ENCODE assay signal across 11 cellular contexts in the genomic region with DNA sequence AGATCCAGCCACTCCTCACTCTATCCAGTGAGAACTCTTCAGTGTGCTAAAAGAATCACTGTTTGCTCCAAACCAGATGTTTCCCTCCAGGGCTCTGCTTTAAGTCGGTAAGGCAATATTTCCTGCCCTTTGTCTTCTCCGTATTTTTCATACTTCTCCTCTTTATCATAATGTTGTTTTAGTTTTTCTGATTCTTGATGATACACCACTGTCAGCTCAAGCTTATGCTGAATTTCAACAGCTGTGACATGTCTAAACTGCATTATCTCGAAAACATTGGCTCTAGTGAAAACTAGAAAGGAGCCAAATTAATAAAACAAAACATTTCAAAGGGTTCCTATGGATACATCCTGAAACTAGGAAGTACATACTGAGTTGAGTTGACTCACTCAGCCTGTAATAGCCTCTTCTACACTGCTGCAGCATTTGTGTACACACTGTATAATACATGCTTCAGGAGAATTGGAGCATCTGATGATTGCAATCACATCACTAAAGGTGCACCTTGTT. TPM values are rescaled to one million over a fixed set of nuclear protein-coding genes. Genes with fewer than 3 reads are reported as not detected.
DNase-seq lines count a peak whose midpoint lies in the region; ATAC-seq, FAIRE-seq and TF ChIP-seq lines count a peak whose summit lies in the region.
"Had no signal": no experiment of that assay in that cellular context is flagged by ENCODE, and none has a peak within 500 bp of the region (broad histone marks: within the 10 kb centered on the region; RNA-seq: fewer than 3 reads in every experiment).

No MANE protein-coding gene starts in this region.

- H3K4me1 ChIP-seq in astrocyte (ENCODE audit: insufficient read depth, low read length): peaks cover 14% of the 10 kb centered on the region
- H3K4me1 ChIP-seq in lung (ENCODE audit: control insufficient read depth in 2 of 2, insufficient read depth in 2 of 2, low read length in 2 of 2): no peaks in the 10 kb centered on the region

- H3K36me3 Mint-ChIP-seq in astrocyte (ENCODE audit: low read depth, unreplicated experiment): no peaks in the 10 kb centered on the region
- H3K36me3 Mint-ChIP-seq in stimulated activated effector memory CD8-positive, alpha-beta T cell treated with anti-CD3 and anti-CD28 coated beads, Interleukin-12 subunit alpha, Interleukin-12 subunit beta, amount 100 ng/mL, for 72 hours: no peaks in the 10 kb centered on the region

- H3K4me3 ChIP-seq in astrocyte (ENCODE audit: insufficient read depth, low read depth, low read length) (peak overlapping the region; percentile 21), lung (no peak overlapping the region)

- H3K4me3 Mint-ChIP-seq in astrocyte (ENCODE audit: unreplicated experiment): no peak overlapping the region
- no peak overlapping the region for H3K4me3 Mint-ChIP-seq in stimulated activated effector memory CD8-positive, alpha-beta T cell treated with anti-CD3 and anti-CD28 coated beads, Interleukin-12 subunit alpha, Interleukin-12 subunit beta, amount 100 ng/mL, for 72 hours
- H3K4me3 Mint-ChIP-seq: activated B cell treated with CpG ODN at 0.5 μM for 24 hours had no signal

- H3K9me3 ChIP-seq in astrocyte (ENCODE audit: insufficient read depth, low read depth, low read length) (no peaks in the 10 kb centered on the region), lung (ENCODE audit: control insufficient read depth in 2 of 2, insufficient read depth in 1 of 2, low read length in 1 of 2) (no peaks in the 10 kb centered on the region)

- H2AFZ ChIP-seq in astrocyte (ENCODE audit: low read depth, low read length): no peak overlapping the region

- ATAC-seq in lung (ENCODE audit: insufficient read depth, low FRiP score) (peak; percentile 82), GM19395 (IDR thresholded peaks at IDR 0.05; ENCODE audit: unreplicated experiment) (no peak)
- ATAC-seq in stimulated activated effector memory CD8-positive, alpha-beta T cell treated with anti-CD3 and anti-CD28 coated beads, Interleukin-12 subunit alpha, Interleukin-12 subunit beta, amount 100 ng/mL, for 72 hours: no peak

- WGBS in lung, 2 donors: 29 to 46% methylated on average over 3 of the region's 3 CpGs

- DNase-seq in COLO829 (ENCODE audit: low spot score) (peak; percentile 47), NCI-H1092 treated with DMSO at 0.1 percent for 48 hours (lab: John Stamatoyannopoulos, UW) (peak; percentile 94), astrocyte (ENCODE audit: low read depth) (peak; percentile 76), lung (ENCODE audit: low spot score) (no peak), mesenteric fat pad (ENCODE audit: low spot score) (no peak)
- DNase-seq in stimulated activated naive CD4-positive, alpha-beta T cell treated with Interleukin-2 at 50 U/mL for 16 hours (lab: John Stamatoyannopoulos, UW): no peak
- DNase-seq in stimulated activated effector memory CD8-positive, alpha-beta T cell treated with anti-CD3 and anti-CD28 coated beads, Interleukin-12 subunit alpha, Interleukin-12 subunit beta, amount 100 ng/mL, for 72 hours (ENCODE audit: low spot score in 2 of 2): no peak
- DNase-seq: activated B cell treated with CpG ODN at 0.5 μM for 24 hours; central memory CD4-positive, alpha-beta T cell had no signal

- no peaks in the 10 kb centered on the region for H3K79me2 ChIP-seq in astrocyte (ENCODE audit: insufficient read depth, low read length)

- peaks cover 4% of the 10 kb centered on the region for H3K9me3 Mint-ChIP-seq in astrocyte (ENCODE audit: unreplicated experiment)
- H3K9me3 Mint-ChIP-seq in stimulated activated effector memory CD8-positive, alpha-beta T cell treated with anti-CD3 and anti-CD28 coated beads, Interleukin-12 subunit alpha, Interleukin-12 subunit beta, amount 100 ng/mL, for 72 hours: no peaks in the 10 kb centered on the region

- peak overlapping the region; percentile 78 for H3K27ac Mint-ChIP-seq in astrocyte (ENCODE audit: unreplicated experiment)
- H3K27ac Mint-ChIP-seq in stimulated activated effector memory CD8-positive, alpha-beta T cell treated with anti-CD3 and anti-CD28 coated beads, Interleukin-12 subunit alpha, Interleukin-12 subunit beta, amount 100 ng/mL, for 72 hours: no peak overlapping the region
- H3K27ac Mint-ChIP-seq: activated B cell treated with CpG ODN at 0.5 μM for 24 hours had no signal

- peak; percentile 67 for FAIRE-seq in astrocyte (lab: Jason Lieb, UNC)

- peak overlapping the region; percentile 52 for H3K9ac ChIP-seq in astrocyte (ENCODE audit: low read length)
- H3K9ac ChIP-seq: KMS-11 had no signal

- TF ChIP-seq CTCF in astrocyte (IDR thresholded peaks at IDR 0.05; ENCODE audit: insufficient read depth, low read depth, low read length): no peak
- TF ChIP-seq CTCF in lung (IDR thresholded peaks at IDR 0.05; ENCODE audit: control extremely low read depth, extremely low read depth): no peak

- H3K36me3 ChIP-seq in astrocyte (ENCODE audit: insufficient read depth, low read length) (no peaks in the 10 kb centered on the region), lung (ENCODE audit: control insufficient read depth in 2 of 2, insufficient read depth in 2 of 2, low read length in 2 of 2) (no peaks in the 10 kb centered on the region)

- H3K27ac ChIP-seq in astrocyte (ENCODE audit: low read depth, low read length) (peak overlapping the region; percentile 55), lung (ENCODE audit: low read depth in 1 of 2, low read length in 1 of 2) (no peak overlapping the region)
- H3K27ac ChIP-seq: KMS-11 had no signal

- no peaks in the 10 kb centered on the region for H4K20me1 ChIP-seq in astrocyte (ENCODE audit: insufficient read depth, low read length)

- no peaks in the 10 kb centered on the region for H3K27me3 Mint-ChIP-seq in astrocyte (ENCODE audit: low read depth, unreplicated experiment)
- H3K27me3 Mint-ChIP-seq: activated B cell treated with CpG ODN at 0.5 μM for 24 hours had no signal

- peaks cover 19% of the 10 kb centered on the region for H3K4me1 Mint-ChIP-seq in astrocyte (ENCODE audit: low read depth, unreplicated experiment)
- no peaks in the 10 kb centered on the region for H3K4me1 Mint-ChIP-seq in stimulated activated effector memory CD8-positive, alpha-beta T cell treated with anti-CD3 and anti-CD28 coated beads, Interleukin-12 subunit alpha, Interleukin-12 subunit beta, amount 100 ng/mL, for 72 hours
- H3K4me1 Mint-ChIP-seq: activated B cell treated with CpG ODN at 0.5 μM for 24 hours had no signal

- H3K4me2 ChIP-seq in astrocyte (ENCODE audit: low read length): peak overlapping the region; percentile 75
- H3K4me2 ChIP-seq: KMS-11 had no signal

- H3K27me3 ChIP-seq in astrocyte (ENCODE audit: insufficient read depth, low read length): no peaks in the 10 kb centered on the region
- no peaks in the 10 kb centered on the region for H3K27me3 ChIP-seq in lung (ENCODE audit: control insufficient read depth, insufficient read depth)

RNA-seq across cellular contexts. Expression of a gene that starts 39.8 kb away (rescaled TPM):
- 10.0 and 10.5 TPM in 2 replicates for total RNA-seq in astrocyte
- total RNA-seq in lung: 1 to 10 TPM; 5.3 to 7.0 TPM
- 1 to 10 TPM; 1.7 to 2.4 TPM for polyA plus RNA-seq in lung
- total RNA-seq in mesenteric fat pad: 15.7 TPM

RNA-seq across cellular contexts. Expression of a gene that starts 45.5 kb away (rescaled TPM):
- total RNA-seq in astrocyte: 11.5 and 11.7 TPM in 2 replicates
- 10 to 100 TPM in 1 of 2 donors, 1 to 10 TPM in 1; 7.5 to 24.4 TPM for total RNA-seq in lung
- polyA plus RNA-seq in lung: 10 to 100 TPM in 1 of 2 donors, 1 to 10 TPM in 1; 7.9 to 10.2 TPM
- 14.3 TPM for total RNA-seq in mesenteric fat pad

Comparison
In these comparisons a context has a peak if more than half of its experiments do, and no peak if none do; other contexts are left out.
1. DNase-seq: peak in COLO829 (single experiment), NCI-H1092 treated with DMSO at 0.1 percent for 48 hours (single experiment) and astrocyte (single experiment); none in lung (single experiment), stimulated activated naive CD4-positive, alpha-beta T cell treated with Interleukin-2 at 50 U/mL for 16 hours (single experiment), mesenteric fat pad (single experiment) and stimulated activated effector memory CD8-positive, alpha-beta T cell treated with anti-CD3 and anti-CD28 coated beads, Interleukin-12 subunit alpha, Interleukin-12 subunit beta, amount 100 ng/mL, for 72 hours (0 of 2).